8 cellular contexts compared by ENCODE assay signal in genomic region chr1:26035959-26036755, GRCh38. TPM values are rescaled to one million over a fixed set of nuclear protein-coding genes. Genes with fewer than 3 reads are reported as not detected.
DNase-seq lines count a peak whose midpoint lies in the region; ATAC-seq and TF ChIP-seq lines count a peak whose summit lies in the region.

No MANE protein-coding gene starts in this region.

- BruUV-seq in A673 (replicated peaks; lab: Mats Ljungman, UMichigan) = no TSS peak

- WGBS in liver = 14% methylated on average over 39 of the region's 39 CpGs

- in situ Hi-C loops in GM13976 (cut with MboI; ENCODE audit: low sequenced_read_pairs, unreplicated experiment) = no loop called here

- ATAC-seq in HG02973 (IDR thresholded peaks at IDR 0.05; ENCODE audit: unreplicated experiment) = peak; percentile 51

- no peak overlapping the region for H3K27ac ChIP-seq in A673 (ENCODE audit: low read depth, low read length, poor library complexity, severe bottlenecking)
- peak overlapping the region; percentile 63 to 66 for H3K27ac ChIP-seq in liver (ENCODE audit: low read depth in 1 of 2, low read length in 2 of 2)

- peak; percentile 87 to 93 for TF ChIP-seq RAD21 in liver (IDR thresholded peaks at IDR 0.05)

- H3K9ac ChIP-seq in liver (ENCODE audit: low read depth in 1 of 2, low read length in 2 of 2) = peak overlapping the region; percentile 48 to 49

- CTCF ChIA-PET in A673 (lab: Charles Lee) = interaction anchor here (0.5 to 1.2 kb wide), 6 partner anchors 8 to 381 kb away, joined by 3 to 7 read pairs (median 4); no protein-coding TSS in a partner anchor

- H3K27me3 ChIP-seq in A673 (replicated peaks; ENCODE audit: insufficient read depth, low read depth, low read length, poor library complexity) = no peaks in the 10 kb centered on the region
- H3K27me3 ChIP-seq in liver (ENCODE audit: control insufficient read depth in 4 of 4, insufficient read depth in 4 of 4, low read length in 3 of 4) = no peaks in the 10 kb centered on the region

- no peaks in the 10 kb centered on the region for H3K9me3 ChIP-seq in A673 (ENCODE audit: low read depth, low read length, poor library complexity, severe bottlenecking)
- H3K9me3 ChIP-seq in liver (ENCODE audit: control insufficient read depth in 4 of 4, low read length in 3 of 4) = no peaks in the 10 kb centered on the region

- peak overlapping the region; percentile 66 for H3K4me3 ChIP-seq in A673 (ENCODE audit: low read depth, low read length, poor library complexity, severe bottlenecking)
- peak overlapping the region; percentile 58 to 79 (median 73) for H3K4me3 ChIP-seq in liver (ENCODE audit: low read depth in 1 of 3, low read length in 3 of 3)

- TF ChIP-seq CTCF in A673 (conservative IDR thresholded peaks at IDR 0.05; ENCODE audit: low read depth, low read length) = peak; percentile 98
- TF ChIP-seq CTCF in GM13976 (IDR thresholded peaks at IDR 0.05; ENCODE audit: borderline replicate concordance, control extremely low read depth, extremely low read depth, insufficient read depth, missing control alignments) = peak; percentile 99
- peak; percentile 96 for TF ChIP-seq CTCF in liver (IDR thresholded peaks at IDR 0.05; ENCODE audit: low read depth, low read length, missing input control)

- H3K36me3 ChIP-seq in A673 (ENCODE audit: insufficient read depth, low read length, poor library complexity, severe bottlenecking) (no peaks in the 10 kb centered on the region), liver (ENCODE audit: control insufficient read depth in 4 of 4, insufficient read depth in 3 of 4, low read depth in 1 of 4, low read length in 3 of 4) (no peaks in the 10 kb centered on the region)

- DNase-seq in A673 (ENCODE audit: low spot score) (peak; percentile 75), GM13976 (ENCODE audit: low spot score) (peak; percentile 95), NCI-H2171 treated with DMSO at 0.1 percent for 48 hours (lab: John Stamatoyannopoulos, UW) (peak; percentile 51), dermis blood vessel endothelial cell (peak; percentile 85)
- peak; percentile 61 to 76 for DNase-seq in activated CD4-positive, alpha-beta T cell treated with anti-CD3 and anti-CD28 coated beads, Interleukin-2, amount 50 U/mL, for 24 hours (ENCODE audit: low read depth in 1 of 2, low spot score in 1 of 2)
- peak; percentile 81 to 86 for DNase-seq in stimulated activated CD4-positive, alpha-beta T cell treated with anti-CD3 and anti-CD28 coated beads, Interleukin-2, amount 100 ng/mL, for 48 hours

- intact Hi-C loops in A673 (cut with micrococcal nuclease; ENCODE audit: unreplicated experiment) = loop anchor here (5.0 kb wide), 1 partner anchor 111 kb away; no protein-coding TSS in a partner anchor

- peaks cover 5% of the 10 kb centered on the region for H3K4me1 ChIP-seq in A673 (ENCODE audit: insufficient read depth, low read length, poor library complexity, severe bottlenecking)
- H3K4me1 ChIP-seq in liver (ENCODE audit: control insufficient read depth in 4 of 4, insufficient read depth in 4 of 4, low read length in 3 of 4) = peaks cover 1 to 14% (median 8%) of the 10 kb centered on the region in 4 donors

- POLR2A ChIA-PET in A673 (lab: Charles Lee; ENCODE audit: low non-redundant PET) = no interaction called here

TF ChIP-seq in liver, 16 proteins besides CTCF, POLR2A, EP300 and RAD21:
- peak; percentile 5 for TF ChIP-seq SP1 (IDR thresholded peaks at IDR 0.05)
- TF ChIP-seq FOXA2 (IDR thresholded peaks at IDR 0.05) = no peak
- TF ChIP-seq RXRA (IDR thresholded peaks at IDR 0.05) = peak in 1 of 2 donors; percentile 24

RNA-seq across cellular contexts. Expression of gene SLC30A2, which starts 9.8 kb away (rescaled TPM):
- total RNA-seq in A673 (2021) = not detected in 2 replicates
- total RNA-seq in dermis blood vessel endothelial cell = not detected in 2 replicates
- total RNA-seq in liver = under 1 TPM; under 0.01 to 0.05 TPM
- under 1 TPM in 1 of 2 donors, not detected in 1; 0.12 TPM for polyA plus RNA-seq in liver

RNA-seq across cellular contexts. Expression of gene EXTL1, which starts 14.6 kb away (rescaled TPM):
- total RNA-seq in A673 (2021) (0.07 TPM in 1 of 2 replicates, not detected in the other), dermis blood vessel endothelial cell (not detected in 2 replicates), liver (under 1 TPM in 1 of 2 donors, not detected in 1; under 0.01 TPM)
- polyA plus RNA-seq in liver = not detected

RNA-seq across cellular contexts. Expression of gene TRIM63, which starts 31.3 kb away (rescaled TPM):
- not detected in 2 replicates for total RNA-seq in A673 (2021)
- total RNA-seq in dermis blood vessel endothelial cell = not detected in 2 replicates
- not detected for total RNA-seq in liver
- under 1 TPM in 1 of 2 donors, not detected in 1; 0.03 TPM for polyA plus RNA-seq in liver

RNA-seq across cellular contexts. Expression of gene PAFAH2, which starts 38.3 kb away (rescaled TPM):
- total RNA-seq in A673 (2021) = 6.7 and 7.2 TPM in 2 replicates
- 14.1 and 31.7 TPM in 2 replicates for total RNA-seq in dermis blood vessel endothelial cell
- 10 to 100 TPM; 10.2 to 13.8 TPM for total RNA-seq in liver
- polyA plus RNA-seq in liver = 10 to 100 TPM in 1 of 2 donors, 1 to 10 TPM in 1; 9.0 to 11.4 TPM
